In genomic region chr18:56461151-56461550, GRCh38 we compare ENCODE assay signal across 14 cellular contexts.
DNase-seq lines count a peak whose midpoint lies in the region; ATAC-seq and TF ChIP-seq lines count a peak whose summit lies in the region.
"Had no signal": no experiment of that assay in that cellular context is flagged by ENCODE, and none has a peak within 500 bp of the region (broad histone marks: within the 10 kb centered on the region; RNA-seq: fewer than 3 reads in every experiment).

No MANE protein-coding gene starts in this region.

- no peaks in the 10 kb centered on the region for H3K27me3 ChIP-seq in gastrocnemius medialis

- in situ Hi-C loops in gastrocnemius medialis (cut with MboI; ENCODE audit: low sequenced_read_pairs in 4 of 4) = no loop called here

- no peaks in the 10 kb centered on the region for H3K4me1 ChIP-seq in gastrocnemius medialis

- H3K4me3 Mint-ChIP-seq in Calu3 (ENCODE audit: low read depth, unreplicated experiment) = no peak overlapping the region
- H3K4me3 Mint-ChIP-seq: B cell; CD4-positive, alpha-beta memory T cell had no signal

- H3K9me3 ChIP-seq in gastrocnemius medialis = no peaks in the 10 kb centered on the region

- H3K4me1 Mint-ChIP-seq in Calu3 (ENCODE audit: low read depth, unreplicated experiment) = no peaks in the 10 kb centered on the region
- H3K4me1 Mint-ChIP-seq: B cell; CD4-positive, alpha-beta memory T cell had no signal

- ATAC-seq in gastrocnemius medialis = no peak
- no peak for ATAC-seq in HG02588 (IDR thresholded peaks at IDR 0.05; ENCODE audit: unreplicated experiment)
- ATAC-seq: GM12878, HCT116 had no signal

- peak overlapping the region; percentile 24 for H3K27ac ChIP-seq in epithelial cell of prostate
- peak overlapping the region in 3 of 4 donors; percentile 45 to 79 (median 75) for H3K27ac ChIP-seq in gastrocnemius medialis
- H3K27ac ChIP-seq: GM23248 had no signal

- H3K4me3 ChIP-seq in LNCaP clone FGC (ENCODE audit: low read depth, low read length) (no peak overlapping the region), gastrocnemius medialis (no peak overlapping the region)
- H3K4me3 ChIP-seq: GM12878, GM23248 had no signal

- CTCF ChIA-PET in Calu3 (lab: Charles Lee) = no interaction called here

- BruUV-seq in Calu3 (replicated peaks; lab: Mats Ljungman, UMichigan) = no TSS peak

- H3K9me3 Mint-ChIP-seq in Calu3 (ENCODE audit: low read depth, unreplicated experiment) = peaks cover 11% of the 10 kb centered on the region

- TF ChIP-seq POLR2A in gastrocnemius medialis (IDR thresholded peaks at IDR 0.05) = no peak

- DNase-seq in Calu3 = peak; percentile 28
- peak; percentile 4 for DNase-seq in LNCaP clone FGC (ENCODE audit: low read depth)
- peak; percentile 59 for DNase-seq in epithelial cell of prostate (ENCODE audit: low read depth, low spot score)
- no peak for DNase-seq in gastrocnemius medialis
- DNase-seq in NCI-H2196 treated with DMSO at 0.1 percent for 48 hours (lab: John Stamatoyannopoulos, UW; ENCODE audit: unreplicated experiment) = no peak
- DNase-seq in RPMI8226 = no peak
- DNase-seq: C1 segment of cervical spinal cord; CD4-positive, alpha-beta memory T cell; COR-L47; GM23248 had no signal

- no peaks in the 10 kb centered on the region for H3K36me3 Mint-ChIP-seq in Calu3 (ENCODE audit: insufficient read depth, unreplicated experiment)
- H3K36me3 Mint-ChIP-seq: CD4-positive, alpha-beta memory T cell had no signal

- intact Hi-C loops in Calu3 (cut with micrococcal nuclease; ENCODE audit: unreplicated experiment) = no loop called here
- intact Hi-C loops in gastrocnemius medialis (cut with DNase I; ENCODE audit: low total_unique reads) = no loop called here

- peaks cover 26% of the 10 kb centered on the region for H3K27me3 Mint-ChIP-seq in Calu3 (ENCODE audit: unreplicated experiment)

- H3K27ac Mint-ChIP-seq in Calu3 (ENCODE audit: unreplicated experiment) = no peak overlapping the region
- H3K27ac Mint-ChIP-seq: B cell; CD4-positive, alpha-beta memory T cell had no signal

- no peaks in the 10 kb centered on the region for H3K36me3 ChIP-seq in gastrocnemius medialis

- TF ChIP-seq CTCF in Calu3 (IDR thresholded peaks at IDR 0.05; ENCODE audit: unreplicated experiment) = no peak
- no peak for TF ChIP-seq CTCF in LNCaP clone FGC (IDR thresholded peaks at IDR 0.05; ENCODE audit: control insufficient read depth, extremely low read depth, insufficient read depth)
- TF ChIP-seq CTCF in gastrocnemius medialis (IDR thresholded peaks at IDR 0.05 in 4 of 5, conservative IDR thresholded peaks at IDR 0.05 in 1 of 5) = no peak

Comparison
In these comparisons a context has a peak if more than half of its experiments do, and no peak if none do; other contexts are left out.
1. DNase-seq: peak in Calu3 (single experiment), LNCaP clone FGC (single experiment) and epithelial cell of prostate (single experiment); none in gastrocnemius medialis (0 of 2), NCI-H2196 treated with DMSO at 0.1 percent for 48 hours (single experiment) and RPMI8226 (single experiment).